ENCODE assay signal across 34 cellular contexts in genomic region chr12:116745554-116745953, GRCh38.
"Had no signal": no experiment of that assay in that cellular context is flagged by ENCODE, and none has a peak within 500 bp of the region (broad histone marks: within the 10 kb centered on the region; RNA-seq: fewer than 3 reads in every experiment).

No MANE protein-coding gene starts in this region.

- H3K27me3 ChIP-seq: adrenal gland, ascending aorta, body of pancreas, brain microvascular endothelial cell, breast epithelium, cardiac muscle cell had no signal

- H3K4me3 ChIP-seq: adrenal gland, ascending aorta, body of pancreas, breast epithelium, cardiac muscle cell had no signal

- H3K27ac ChIP-seq: adrenal gland, ascending aorta, body of pancreas, brain microvascular endothelial cell, breast epithelium, cardiac muscle cell had no signal

- DNase-seq: activated effector memory CD4-positive, alpha-beta T cell treated with anti-CD3 and anti-CD28 coated beads, Interleukin-2, amount 50 U/mL, for 16 hours; activated effector memory CD4-positive, alpha-beta T cell treated with Interleukin-2 at 50 U/mL for 16 hours; activated gamma-delta T cell; activated gamma-delta T cell treated with Interleukin-2 at 50 U/mL for 16 hours; activated naive CD4-positive, alpha-beta T cell; activated naive CD4-positive, alpha-beta T cell treated with anti-CD3 and anti-CD28 coated beads for 36 hours; activated naive CD4-positive, alpha-beta T cell treated with anti-CD3 and anti-CD28 coated beads, Interleukin-2, amount 10 ng/mL, durations not matched to agents 7 days and 5 days; activated naive CD4-positive, alpha-beta T cell treated with anti-CD3 and anti-CD28 coated beads, Interleukin-2, amount 50 U/mL, for 16 hours; activated naive CD4-positive, alpha-beta T cell treated with Interleukin-2 at 50 U/mL for 16 hours; activated naive CD8-positive, alpha-beta T cell treated with anti-CD3 and anti-CD28 coated beads for 36 hours; activated naive CD8-positive, alpha-beta T cell treated with anti-CD3 and anti-CD28 coated beads, Interleukin-2, amount 10 ng/mL, durations not matched to agents 7 days and 5 days; activated naive CD8-positive, alpha-beta T cell treated with anti-CD3 and anti-CD28 coated beads, Interleukin-2, amount 50 U/mL, for 24 hours; activated T-cell treated with anti-CD3 and anti-CD28 coated beads, Interleukin-2, amount 50 U/mL, for 1 hour; activated T-cell treated with anti-CD3 and anti-CD28 coated beads, Interleukin-2, amount 50 U/mL, for 24 hours; activated T-cell treated with anti-CD3 and anti-CD28 coated beads, Interleukin-2, amount 50 U/mL, for 4 hours; activated T-cell treated with anti-CD3 and anti-CD28 coated beads, Interleukin-2, amount 50 U/mL, for 48 hours; activated T-cell treated with anti-CD3 and anti-CD28 coated beads, Interleukin-2, amount 50 U/mL, for 72 hours; adrenal gland; amniotic stem cell; amygdala; anterior cingulate cortex; aorta; body of pancreas; brain microvascular endothelial cell; caudate nucleus; central memory CD4-positive, alpha-beta T cell; cerebellar nuclear complex had no signal

- H3K4me1 ChIP-seq: adrenal gland, ascending aorta, body of pancreas, breast epithelium had no signal

- H3K9me3 ChIP-seq: adrenal gland, ascending aorta, body of pancreas, breast epithelium had no signal

- H3K36me3 ChIP-seq: adrenal gland, ascending aorta, brain microvascular endothelial cell, breast epithelium, cardiac muscle cell had no signal

- ATAC-seq: activated naive CD4-positive, alpha-beta T cell treated with anti-CD3 and anti-CD28 coated beads, Interleukin-2, amount 50 U/mL, for 72 hours; activated naive CD8-positive, alpha-beta T cell treated with anti-CD3 and anti-CD28 coated beads, Interleukin-2, amount 50 U/mL, for 24 hours; activated T-cell treated with anti-CD3 and anti-CD28 coated beads, Interleukin-2, amount 50 U/mL, for 4 hours; activated T-cell treated with anti-CD3 and anti-CD28 coated beads, Interleukin-2, amount 50 U/mL, for 72 hours; activated T-helper 17 cell treated with anti-CD3 and anti-CD28 coated beads, Interleukin-2, amount 50 U/mL, for 72 hours; body of pancreas had no signal

- FAIRE-seq: astrocyte, bronchial epithelial cell had no signal
